Comparison of ENCODE assay signal across 8 cellular contexts in the genomic region with DNA sequence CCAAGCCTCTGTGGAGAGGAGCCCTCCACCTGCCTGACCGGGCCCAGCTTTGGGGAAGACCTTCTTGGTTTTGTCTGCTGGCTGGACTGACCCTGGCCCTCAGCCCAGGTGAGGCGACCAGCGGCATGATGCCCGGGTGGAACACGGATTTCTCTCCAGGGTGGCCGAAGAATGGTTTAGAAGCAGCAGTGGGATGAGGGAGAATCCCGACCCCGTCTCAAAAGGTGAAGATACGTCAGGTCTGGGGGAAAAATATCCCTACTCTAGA. TPM values are rescaled to one million over a fixed set of nuclear protein-coding genes. Genes with fewer than 3 reads are reported as not detected.
DNase-seq lines count a peak whose midpoint lies in the region; ATAC-seq and TF ChIP-seq lines count a peak whose summit lies in the region.

No MANE protein-coding gene starts in this region.

- ATAC-seq in DND-41 (ENCODE audit: insufficient read depth, low read depth) (no peak), HG02759 (IDR thresholded peaks at IDR 0.05; ENCODE audit: unreplicated experiment) (no peak)

- peak overlapping the region; percentile 98 for H3K4me2 ChIP-seq in DND-41 (ENCODE audit: insufficient read depth, low read length)

- no peak for TF ChIP-seq CTCF in DND-41 (IDR thresholded peaks at IDR 0.05; ENCODE audit: borderline replicate concordance, extremely low read depth, low read length, poor library complexity, severe bottlenecking)
- no peak for TF ChIP-seq CTCF in NB4 (IDR thresholded peaks at IDR 0.05; ENCODE audit: low read depth, low read length)
- TF ChIP-seq CTCF in endodermal cell (conservative IDR thresholded peaks at IDR 0.05): no peak
- TF ChIP-seq CTCF in osteocyte (IDR thresholded peaks at IDR 0.05): no peak

- H3K36me3 ChIP-seq in DND-41 (ENCODE audit: insufficient read depth, low read length) (peaks cover 11% of the 10 kb centered on the region), endodermal cell (ENCODE audit: control insufficient read depth, insufficient read depth, low read length) (peaks cover 7% of the 10 kb centered on the region)

- peak overlapping the region; percentile 100 for H3K9ac ChIP-seq in DND-41 (ENCODE audit: low read depth, low read length)
- peak overlapping the region; percentile 70 for H3K9ac ChIP-seq in endodermal cell (ENCODE audit: extremely low read depth, low read length, poor library complexity, severe bottlenecking)

- H3K9me3 Mint-ChIP-seq in endodermal cell (no peaks in the 10 kb centered on the region), osteocyte (ENCODE audit: unreplicated experiment) (no peaks in the 10 kb centered on the region)

- TF ChIP-seq POLR2A in NB4 (IDR thresholded peaks at IDR 0.05; ENCODE audit: extremely low read depth, insufficient read length): no peak

- H3K4me3 Mint-ChIP-seq in endodermal cell (peak overlapping the region; percentile 83), osteocyte (ENCODE audit: unreplicated experiment) (peak overlapping the region; percentile 91)

- H3K4me3 ChIP-seq in DND-41 (ENCODE audit: low read depth in 1 of 2, low read length in 2 of 2): peak overlapping the region; percentile 87 to 99
- peak overlapping the region; percentile 76 for H3K4me3 ChIP-seq in NB4 (ENCODE audit: low read depth, low read length)
- H3K4me3 ChIP-seq in endodermal cell (ENCODE audit: low read length): peak overlapping the region; percentile 96

- no peaks in the 10 kb centered on the region for H4K20me1 ChIP-seq in DND-41 (ENCODE audit: insufficient read depth, low read length)

- H3K27me3 ChIP-seq in DND-41 (ENCODE audit: insufficient read depth, low read length, poor library complexity) (no peaks in the 10 kb centered on the region), endodermal cell (ENCODE audit: control insufficient read depth, insufficient read depth, low read length, poor library complexity, severe bottlenecking) (no peaks in the 10 kb centered on the region)

- in situ Hi-C loops in KBM-7 (cut with MboI; ENCODE audit: low pct_unique_long_range_greater_than_20kb, low sequenced_read_pairs): no loop called here

- H3K27ac Mint-ChIP-seq in endodermal cell: peak overlapping the region; percentile 90
- H3K27ac Mint-ChIP-seq in osteocyte (ENCODE audit: unreplicated experiment): peak overlapping the region; percentile 93

- H3K36me3 Mint-ChIP-seq in endodermal cell (ENCODE audit: low read depth) (peaks cover 5% of the 10 kb centered on the region), osteocyte (ENCODE audit: unreplicated experiment) (no peaks in the 10 kb centered on the region)

- H3K27ac ChIP-seq in DND-41 (ENCODE audit: low read length) (peak overlapping the region; percentile 100), endodermal cell (ENCODE audit: low read depth, low read length) (peak overlapping the region; percentile 92)

- H2AFZ ChIP-seq in DND-41 (ENCODE audit: low read depth, low read length): peak overlapping the region; percentile 100

- H3K79me2 ChIP-seq in DND-41 (ENCODE audit: insufficient read depth, low read length): peaks cover 36% of the 10 kb centered on the region

- WGBS in endodermal cell (ENCODE audit: insufficient coverage in 1 of 2, insufficient read length in 1 of 2), 2 experiments: 20 to 40% methylated on average over 2 to 9 of the region's 9 CpGs

- H3K4me1 Mint-ChIP-seq in endodermal cell (peaks cover 4% of the 10 kb centered on the region), osteocyte (ENCODE audit: unreplicated experiment) (peaks cover 22% of the 10 kb centered on the region)

- no peaks in the 10 kb centered on the region for H3K27me3 Mint-ChIP-seq in endodermal cell (ENCODE audit: insufficient read depth)
- H3K27me3 Mint-ChIP-seq in osteocyte (ENCODE audit: unreplicated experiment): no peaks in the 10 kb centered on the region

- peaks cover 29% of the 10 kb centered on the region for H3K4me1 ChIP-seq in DND-41 (ENCODE audit: insufficient read depth, low read length)
- no peaks in the 10 kb centered on the region for H3K4me1 ChIP-seq in endodermal cell (ENCODE audit: control insufficient read depth, insufficient read depth, low read length)

- H3K9me3 ChIP-seq in DND-41 (ENCODE audit: insufficient read depth, low read length, severe bottlenecking): peaks cover 2% of the 10 kb centered on the region
- H3K9me3 ChIP-seq in endodermal cell (ENCODE audit: control insufficient read depth, low read length): no peaks in the 10 kb centered on the region

- DNase-seq in DND-41: no peak
- no peak for DNase-seq in NB4 (ENCODE audit: low read depth)
- no peak for DNase-seq in endodermal cell
- DNase-seq in osteocyte (ENCODE audit: extremely low spot score, unreplicated experiment): no peak
- no peak for DNase-seq in KBM-7
- no peak for DNase-seq in NCI-H526 treated with DMSO at 0.1 percent for 48 hours (lab: John Stamatoyannopoulos, UW)
- DNase-seq in OCI-M1 (lab: John Stamatoyannopoulos, UW): no peak

RNA-seq across cellular contexts. Expression of a gene that starts 15.7 kb away (rescaled TPM):
- 1 to 10 TPM; 7.7 to 8.4 TPM for total RNA-seq in endodermal cell
- polyA plus RNA-seq in endodermal cell (2013, experiment 1 of 2): 2.4 TPM
- polyA plus RNA-seq in endodermal cell (2013, experiment 2 of 2): 2.6 TPM
- total RNA-seq in osteocyte: 2.7 and 3.1 TPM in 2 replicates

RNA-seq across cellular contexts. Expression of a gene that starts 21.1 kb away (rescaled TPM):
- total RNA-seq in endodermal cell: 100 to 1,000 TPM; 133 to 152 TPM
- polyA plus RNA-seq in endodermal cell (2013, experiment 1 of 2): 103 TPM
- polyA plus RNA-seq in endodermal cell (2013, experiment 2 of 2): 95.5 TPM
- 157 and 160 TPM in 2 replicates for total RNA-seq in osteocyte

RNA-seq across cellular contexts. Expression of a gene that starts 48.5 kb away (rescaled TPM):
- total RNA-seq in endodermal cell (10 to 100 TPM; 38.9 to 43.1 TPM), osteocyte (26.4 and 26.5 TPM in 2 replicates)
- polyA plus RNA-seq in endodermal cell (2013, experiment 1 of 2): 13.9 TPM
- 15.1 TPM for polyA plus RNA-seq in endodermal cell (2013, experiment 2 of 2)
